ENCODE assay signal across 8 cellular contexts in the genomic region with DNA sequence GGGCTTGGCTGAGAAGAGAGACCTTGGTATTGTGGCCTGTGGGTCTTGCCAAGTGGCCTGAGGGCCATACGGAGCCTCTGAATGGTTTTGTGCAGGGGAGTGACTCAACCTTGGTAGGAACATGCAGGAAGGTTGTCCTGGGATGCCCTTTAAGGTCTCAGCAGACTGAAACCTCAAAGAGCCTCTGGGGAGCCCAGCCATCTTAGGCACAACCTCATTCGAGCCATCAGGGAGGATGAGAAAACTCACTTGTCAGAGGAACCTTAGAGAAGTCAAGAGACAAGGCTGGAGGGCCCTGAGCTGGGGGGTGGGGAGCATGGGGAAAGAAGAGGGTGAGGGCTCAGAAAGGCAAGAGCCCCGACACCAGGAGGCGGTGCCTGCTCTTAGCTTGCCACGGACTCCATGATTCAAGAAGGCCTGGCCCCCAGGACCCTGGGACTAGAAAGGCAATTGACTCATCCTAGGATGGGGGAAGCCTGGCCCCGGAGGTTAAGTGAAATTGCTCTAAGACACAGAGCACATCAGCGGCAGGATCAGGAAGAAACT. TPM values are rescaled to one million over a fixed set of nuclear protein-coding genes. Genes with fewer than 3 reads are reported as not detected.
DNase-seq lines count a peak whose midpoint lies in the region; ATAC-seq and TF ChIP-seq lines count a peak whose summit lies in the region.

No MANE protein-coding gene starts in this region.

- no peaks in the 10 kb centered on the region for H3K9me3 ChIP-seq in mucosa of descending colon
- no peaks in the 10 kb centered on the region for H3K9me3 ChIP-seq in vagina

- POLR2A ChIA-PET in RWPE1 (lab: Yijun Ruan, JAX; ENCODE audit: low non-redundant PET): interaction anchor here (0.9 kb wide), 1 partner anchor 114 kb away, joined by 7 read pairs; a partner anchor contains a TSS

- H3K4me3 ChIP-seq in mucosa of descending colon (no peak overlapping the region), vagina (peak overlapping the region in 1 of 2 donors; percentile 64)

- ATAC-seq in Right ventricle myocardium inferior (no peak), Right ventricle myocardium superior (ENCODE audit: poor library complexity) (no peak), HG02870 (IDR thresholded peaks at IDR 0.05; ENCODE audit: unreplicated experiment) (peak; percentile 2), mucosa of descending colon (no peak)

- intact Hi-C loops in Right ventricle myocardium inferior (cut with DNase I): loop anchor here (2.0 kb wide), 1 partner anchor 26 kb away; no protein-coding TSS in a partner anchor
- intact Hi-C loops in Right ventricle myocardium superior (cut with DNase I): no loop called here
- intact Hi-C loops in mucosa of descending colon (cut with DNase I, micrococcal nuclease): no loop called here
- intact Hi-C loops in vagina (cut with DNase I): no loop called here

- H3K4me1 ChIP-seq in mucosa of descending colon (ENCODE audit: low read depth) (peaks cover 8% of the 10 kb centered on the region), vagina (peaks cover 28% of the 10 kb centered on the region)

- CTCF ChIA-PET in RWPE1 (lab: Yijun Ruan, JAX): interaction anchor here (0.6 to 0.8 kb wide), 3 partner anchors 205 to 361 kb away, joined by 3 to 4 read pairs (median 3); no protein-coding TSS in a partner anchor

- peak overlapping the region; percentile 90 for H3K27ac ChIP-seq in RWPE1
- peak overlapping the region; percentile 81 for H3K27ac ChIP-seq in cingulate gyrus (ENCODE audit: low read depth, low read length)
- H3K27ac ChIP-seq in vagina: peak overlapping the region; percentile 97

- TF ChIP-seq CTCF in RWPE1 (conservative IDR thresholded peaks at IDR 0.05; ENCODE audit: low read depth) (no peak), mucosa of descending colon (IDR thresholded peaks at IDR 0.05) (no peak), vagina (IDR thresholded peaks at IDR 0.05) (no peak)

- TF ChIP-seq POLR2A in vagina (IDR thresholded peaks at IDR 0.05): no peak

- peak; percentile 70 for DNase-seq in Right ventricle myocardium inferior (ENCODE audit: missing footprints)
- no peak for DNase-seq in Right ventricle myocardium superior
- DNase-seq in RWPE1 (ENCODE audit: low spot score): peak; percentile 78
- DNase-seq in mucosa of descending colon: peak in 2 of 3 donors; percentile 24 to 61
- DNase-seq in vagina (ENCODE audit: extremely low spot score in 2 of 2): no peak
- no peak for DNase-seq in iPS-NIHi7 (ENCODE audit: extremely low spot score)

- H3K27me3 ChIP-seq in vagina: no peaks in the 10 kb centered on the region

- no peaks in the 10 kb centered on the region for H3K36me3 ChIP-seq in mucosa of descending colon (ENCODE audit: low read depth)
- H3K36me3 ChIP-seq in vagina: no peaks in the 10 kb centered on the region

RNA-seq across cellular contexts. Expression of a gene that starts 13.0 kb away (rescaled TPM):
- total RNA-seq in Right ventricle myocardium inferior (34.6 TPM), Right ventricle myocardium superior (29.2 TPM), mucosa of descending colon (10 to 100 TPM in 2 of 3 donors, 1 to 10 TPM in 1; 8.3 to 51.4 (median 45.4) TPM), vagina (28.2 TPM)

RNA-seq across cellular contexts. Expression of a gene that starts 24.0 kb away (rescaled TPM):
- total RNA-seq in Right ventricle myocardium inferior (5.1 TPM), Right ventricle myocardium superior (3.7 TPM), mucosa of descending colon (1 to 10 TPM; 2.3 to 5.7 (median 5.3) TPM), vagina (18.4 TPM)

RNA-seq across cellular contexts. Expression of a gene that starts 55.1 kb away (rescaled TPM):
- 51.2 TPM for total RNA-seq in Right ventricle myocardium inferior
- total RNA-seq in Right ventricle myocardium superior: 47.4 TPM
- total RNA-seq in mucosa of descending colon: 10 to 100 TPM; 13.7 to 58.6 (median 18.7) TPM
- 62.4 TPM for total RNA-seq in vagina

Comparison
In these comparisons a context has a peak if more than half of its experiments do, and no peak if none do; other contexts are left out.
1. DNase-seq: peak in Right ventricle myocardium inferior (single experiment), RWPE1 (single experiment) and mucosa of descending colon (2 of 3); none in Right ventricle myocardium superior (single experiment), vagina (0 of 2) and iPS-NIHi7 (single experiment).
2. Peak in every context shown above with its lines, with median percentiles within 50 percentile points of each other: H3K27ac ChIP-seq.